ENCODE assay signal across 1 cellular context in the genomic region with DNA sequence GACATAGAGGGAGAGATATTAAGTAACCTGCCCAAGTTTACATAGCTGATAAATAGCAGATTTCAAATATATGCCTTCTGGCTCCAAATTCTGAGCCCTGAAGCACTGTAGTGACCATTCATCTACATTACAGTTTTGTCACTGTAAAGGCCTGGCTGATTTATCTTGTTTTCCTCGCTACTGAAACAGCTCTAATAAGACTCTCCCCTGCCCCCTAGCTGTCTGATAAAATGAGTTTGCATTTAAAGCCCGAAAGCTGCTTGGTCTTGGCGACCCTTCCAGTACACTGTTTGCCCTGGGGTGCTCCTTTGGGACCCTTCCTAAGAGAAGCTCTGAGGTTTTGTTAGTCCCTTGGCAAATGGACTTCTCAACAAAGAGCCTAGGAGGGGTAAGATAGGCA.
TF ChIP-seq lines count a peak whose summit lies in the region.

No MANE protein-coding gene starts in this region.

TF ChIP-seq in K562, 482 proteins besides CTCF, POLR2A, EP300 and RAD21 (continued from another document):
- TF ChIP-seq, protein P1, sequence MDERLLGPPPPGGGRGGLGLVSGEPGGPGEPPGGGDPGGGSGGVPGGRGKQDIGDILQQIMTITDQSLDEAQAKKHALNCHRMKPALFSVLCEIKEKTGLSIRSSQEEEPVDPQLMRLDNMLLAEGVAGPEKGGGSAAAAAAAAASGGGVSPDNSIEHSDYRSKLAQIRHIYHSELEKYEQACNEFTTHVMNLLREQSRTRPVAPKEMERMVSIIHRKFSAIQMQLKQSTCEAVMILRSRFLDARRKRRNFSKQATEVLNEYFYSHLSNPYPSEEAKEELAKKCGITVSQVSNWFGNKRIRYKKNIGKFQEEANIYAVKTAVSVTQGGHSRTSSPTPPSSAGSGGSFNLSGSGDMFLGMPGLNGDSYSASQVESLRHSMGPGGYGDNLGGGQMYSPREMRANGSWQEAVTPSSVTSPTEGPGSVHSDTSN (CRISPR knock-in tag; IDR thresholded peaks at IDR 0.05; ENCODE audit: low read depth) = no peak
- TF ChIP-seq, protein P1 (tag; conservative IDR thresholded peaks at IDR 0.05; ENCODE audit: low read depth) = peak; percentile 65
- TF ChIP-seq ZNF717 (CRISPR knock-in tag; IDR thresholded peaks at IDR 0.05) = no peak
- no peak for TF ChIP-seq ZFP1 (CRISPR knock-in tag; IDR thresholded peaks at IDR 0.05)
- TF ChIP-seq, protein P2, sequence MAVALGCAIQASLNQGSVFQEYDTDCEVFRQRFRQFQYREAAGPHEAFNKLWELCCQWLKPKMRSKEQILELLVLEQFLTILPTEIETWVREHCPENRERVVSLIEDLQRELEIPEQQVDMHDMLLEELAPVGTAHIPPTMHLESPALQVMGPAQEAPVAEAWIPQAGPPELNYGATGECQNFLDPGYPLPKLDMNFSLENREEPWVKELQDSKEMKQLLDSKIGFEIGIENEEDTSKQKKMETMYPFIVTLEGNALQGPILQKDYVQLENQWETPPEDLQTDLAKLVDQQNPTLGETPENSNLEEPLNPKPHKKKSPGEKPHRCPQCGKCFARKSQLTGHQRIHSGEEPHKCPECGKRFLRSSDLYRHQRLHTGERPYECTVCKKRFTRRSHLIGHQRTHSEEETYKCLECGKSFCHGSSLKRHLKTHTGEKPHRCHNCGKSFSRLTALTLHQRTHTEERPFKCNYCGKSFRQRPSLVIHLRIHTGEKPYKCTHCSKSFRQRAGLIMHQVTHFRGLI (CRISPR knock-in tag; IDR thresholded peaks at IDR 0.05) = no peak
- no peak for TF ChIP-seq ZNF274 (IDR thresholded peaks at IDR 0.05; ENCODE audit: borderline replicate concordance, low read depth, low read length)
- TF ChIP-seq TRIM28 (IDR thresholded peaks at IDR 0.05) = no peak
- TF ChIP-seq, protein P3, sequence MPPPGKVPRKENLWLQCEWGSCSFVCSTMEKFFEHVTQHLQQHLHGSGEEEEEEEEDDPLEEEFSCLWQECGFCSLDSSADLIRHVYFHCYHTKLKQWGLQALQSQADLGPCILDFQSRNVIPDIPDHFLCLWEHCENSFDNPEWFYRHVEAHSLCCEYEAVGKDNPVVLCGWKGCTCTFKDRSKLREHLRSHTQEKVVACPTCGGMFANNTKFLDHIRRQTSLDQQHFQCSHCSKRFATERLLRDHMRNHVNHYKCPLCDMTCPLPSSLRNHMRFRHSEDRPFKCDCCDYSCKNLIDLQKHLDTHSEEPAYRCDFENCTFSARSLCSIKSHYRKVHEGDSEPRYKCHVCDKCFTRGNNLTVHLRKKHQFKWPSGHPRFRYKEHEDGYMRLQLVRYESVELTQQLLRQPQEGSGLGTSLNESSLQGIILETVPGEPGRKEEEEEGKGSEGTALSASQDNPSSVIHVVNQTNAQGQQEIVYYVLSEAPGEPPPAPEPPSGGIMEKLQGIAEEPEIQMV (tag; conservative IDR thresholded peaks at IDR 0.05; ENCODE audit: low read depth) = no peak
- no peak for TF ChIP-seq EHMT2 (IDR thresholded peaks at IDR 0.05)
- no peak for TF ChIP-seq ZNF146 (CRISPR knock-in tag; IDR thresholded peaks at IDR 0.05; ENCODE audit: unreplicated experiment)
- TF ChIP-seq SMARCE1 (IDR thresholded peaks at IDR 0.05) = no peak
- no peak for TF ChIP-seq MTA2 (IDR thresholded peaks at IDR 0.05; ENCODE audit: low read depth)
- TF ChIP-seq, protein P4, sequence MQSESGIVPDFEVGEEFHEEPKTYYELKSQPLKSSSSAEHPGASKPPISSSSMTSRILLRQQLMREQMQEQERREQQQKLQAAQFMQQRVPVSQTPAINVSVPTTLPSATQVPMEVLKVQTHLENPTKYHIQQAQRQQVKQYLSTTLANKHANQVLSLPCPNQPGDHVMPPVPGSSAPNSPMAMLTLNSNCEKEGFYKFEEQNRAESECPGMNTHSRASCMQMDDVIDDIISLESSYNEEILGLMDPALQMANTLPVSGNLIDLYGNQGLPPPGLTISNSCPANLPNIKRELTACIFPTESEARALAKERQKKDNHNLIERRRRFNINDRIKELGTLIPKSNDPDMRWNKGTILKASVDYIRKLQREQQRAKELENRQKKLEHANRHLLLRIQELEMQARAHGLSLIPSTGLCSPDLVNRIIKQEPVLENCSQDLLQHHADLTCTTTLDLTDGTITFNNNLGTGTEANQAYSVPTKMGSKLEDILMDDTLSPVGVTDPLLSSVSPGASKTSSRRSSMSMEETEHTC (IDR thresholded peaks at IDR 0.05) = no peak
- no peak for TF ChIP-seq CBX3 (IDR thresholded peaks at IDR 0.05; ENCODE audit: borderline replicate concordance in 1 of 2, low read length in 2 of 2)
- peak; percentile 42; the same call in 1 of the 2 replicates for TF ChIP-seq NFE2 (IDR thresholded peaks at IDR 0.05; ENCODE audit: low read depth)
- TF ChIP-seq ZSCAN32 (CRISPR knock-in tag; IDR thresholded peaks at IDR 0.05) = no peak
- TF ChIP-seq MEIS2 (IDR thresholded peaks at IDR 0.05; ENCODE audit: partially characterized antibody) = peak; percentile 55
- 0 out of 2 replicates have a peak, but pooled peaks have one; percentile 21 for TF ChIP-seq FOXJ2 (tag; IDR thresholded peaks at IDR 0.05)
- TF ChIP-seq ZNF668 (CRISPR knock-in tag; IDR thresholded peaks at IDR 0.05) = no peak
- TF ChIP-seq ZNF507 (tag; conservative IDR thresholded peaks at IDR 0.05) = no peak
- no peak for TF ChIP-seq ZNF175 (CRISPR knock-in tag; IDR thresholded peaks at IDR 0.05; ENCODE audit: low read depth)
- TF ChIP-seq ZFP36 (IDR thresholded peaks at IDR 0.05; ENCODE audit: low read depth, low read length, partially characterized antibody) = no peak
- no peak for TF ChIP-seq EWSR1 (IDR thresholded peaks at IDR 0.05; ENCODE audit: borderline replicate concordance, low read depth, partially characterized antibody)
